Comparison of ENCODE assay signal across 8 cellular contexts in genomic region chr5:157471709-157472108, GRCh38. TPM values are rescaled to one million over a fixed set of nuclear protein-coding genes. Genes with fewer than 3 reads are reported as not detected.
DNase-seq lines count a peak whose midpoint lies in the region.

No MANE protein-coding gene starts in this region.

- H3K27me3 Mint-ChIP-seq in activated T-helper 1 cell treated with anti-CD3 and anti-CD28 coated beads, Interleukin-12 subunit alpha, Interleukin-12 subunit beta, Interleukin-2, Interleukin-4 antibody, amounts not matched to agents 30 ng/mL and 10 ng/mL and 1 ng/mL, durations not matched to agents 14 hours and 24 hours and 36 hours (ENCODE audit: insufficient read depth) = no peaks in the 10 kb centered on the region

- H3K27ac Mint-ChIP-seq in activated T-helper 1 cell treated with anti-CD3 and anti-CD28 coated beads, Interleukin-12 subunit alpha, Interleukin-12 subunit beta, Interleukin-2, Interleukin-4 antibody, amounts not matched to agents 30 ng/mL and 10 ng/mL and 1 ng/mL, durations not matched to agents 14 hours and 24 hours and 36 hours = peak overlapping the region; percentile 52

- no peak overlapping the region for H3K4me3 Mint-ChIP-seq in activated T-helper 1 cell treated with anti-CD3 and anti-CD28 coated beads, Interleukin-12 subunit alpha, Interleukin-12 subunit beta, Interleukin-2, Interleukin-4 antibody, amounts not matched to agents 30 ng/mL and 10 ng/mL and 1 ng/mL, durations not matched to agents 14 hours and 24 hours and 36 hours

- peak; percentile 15 for DNase-seq in NCI-H1694 treated with DMSO at 0.1 percent for 48 hours (lab: John Stamatoyannopoulos, UW)
- no peak for DNase-seq in NCI-H1694 (lab: John Stamatoyannopoulos, UW)
- DNase-seq in HuH-7 (ENCODE audit: low spot score) = peak; percentile 43
- DNase-seq in activated T-helper 1 cell treated with anti-CD3 and anti-CD28 coated beads, Interleukin-12 subunit alpha, Interleukin-12 subunit beta, Interleukin-2, Interleukin-4 antibody, amounts not matched to agents 30 ng/mL and 10 ng/mL and 1 ng/mL, durations not matched to agents 14 hours and 24 hours and 36 hours (ENCODE audit: low spot score) = no peak
- peak; percentile 22 for DNase-seq in kidney glomerular epithelial cell (lab: John Stamatoyannopoulos, UW)
- DNase-seq in NCI-H2196 (lab: John Stamatoyannopoulos, UW; ENCODE audit: unreplicated experiment) = no peak
- no peak for DNase-seq in NK-92 treated with Interleukin-12 subunit alpha and Interleukin-12 subunit beta, amount 100 ng/mL, for 24 hours (lab: John Stamatoyannopoulos, UW)
- no peak for DNase-seq in cerebellum (ENCODE audit: low spot score)

- peaks cover 41% of the 10 kb centered on the region for H3K36me3 Mint-ChIP-seq in activated T-helper 1 cell treated with anti-CD3 and anti-CD28 coated beads, Interleukin-12 subunit alpha, Interleukin-12 subunit beta, Interleukin-2, Interleukin-4 antibody, amounts not matched to agents 30 ng/mL and 10 ng/mL and 1 ng/mL, durations not matched to agents 14 hours and 24 hours and 36 hours (ENCODE audit: low read depth)

- H3K4me1 Mint-ChIP-seq in activated T-helper 1 cell treated with anti-CD3 and anti-CD28 coated beads, Interleukin-12 subunit alpha, Interleukin-12 subunit beta, Interleukin-2, Interleukin-4 antibody, amounts not matched to agents 30 ng/mL and 10 ng/mL and 1 ng/mL, durations not matched to agents 14 hours and 24 hours and 36 hours (ENCODE audit: low read depth) = peaks cover 22% of the 10 kb centered on the region

- intact Hi-C loops in activated T-helper 1 cell treated with anti-CD3 and anti-CD28 coated beads, Interleukin-12 subunit alpha, Interleukin-12 subunit beta, Interleukin-2, Interleukin-4 antibody, amounts not matched to agents 30 ng/mL and 10 ng/mL and 1 ng/mL, durations not matched to agents 14 hours and 24 hours and 36 hours (cut with micrococcal nuclease) = loop anchor here (1.0 kb wide), 1 partner anchor 40 kb away; no protein-coding TSS in a partner anchor

- H3K9me3 Mint-ChIP-seq in activated T-helper 1 cell treated with anti-CD3 and anti-CD28 coated beads, Interleukin-12 subunit alpha, Interleukin-12 subunit beta, Interleukin-2, Interleukin-4 antibody, amounts not matched to agents 30 ng/mL and 10 ng/mL and 1 ng/mL, durations not matched to agents 14 hours and 24 hours and 36 hours = no peaks in the 10 kb centered on the region

RNA-seq across cellular contexts. Expression of gene NIPAL4, which starts 11.7 kb away (rescaled TPM):
- total RNA-seq in activated T-helper 1 cell treated with anti-CD3 and anti-CD28 coated beads, Interleukin-12 subunit alpha, Interleukin-12 subunit beta, Interleukin-2, Interleukin-4 antibody, amounts not matched to agents 30 ng/mL and 10 ng/mL and 1 ng/mL, durations not matched to agents 14 hours and 24 hours and 36 hours = 2.2 and 2.3 TPM in 2 replicates
- total RNA-seq in cerebellum = not detected

Comparison
In these comparisons a context has a peak if more than half of its experiments do, and no peak if none do; other contexts are left out.
1. DNase-seq: peak in NCI-H1694 treated with DMSO at 0.1 percent for 48 hours (single experiment), HuH-7 (single experiment) and kidney glomerular epithelial cell (single experiment); none in NCI-H1694 (single experiment), activated T-helper 1 cell treated with anti-CD3 and anti-CD28 coated beads, Interleukin-12 subunit alpha, Interleukin-12 subunit beta, Interleukin-2, Interleukin-4 antibody, amounts not matched to agents 30 ng/mL and 10 ng/mL and 1 ng/mL, durations not matched to agents 14 hours and 24 hours and 36 hours (single experiment), NCI-H2196 (single experiment), NK-92 treated with Interleukin-12 subunit alpha and Interleukin-12 subunit beta, amount 100 ng/mL, for 24 hours (single experiment) and cerebellum (single experiment).